Comparison of ENCODE assay signal across 19 cellular contexts in genomic region chr4:13534344-13535063, GRCh38. TPM values are rescaled to one million over a fixed set of nuclear protein-coding genes. Genes with fewer than 3 reads are reported as not detected.
DNase-seq lines count a peak whose midpoint lies in the region; ATAC-seq and TF ChIP-seq lines count a peak whose summit lies in the region.
"Had no signal": no experiment of that assay in that cellular context is flagged by ENCODE, and none has a peak within 500 bp of the region (broad histone marks: within the 10 kb centered on the region; RNA-seq: fewer than 3 reads in every experiment).

No MANE protein-coding gene starts in this region.

- intact Hi-C loops in activated CD8-positive, alpha-beta T cell treated with anti-CD3 and anti-CD28 coated beads for 36 hours (cut with micrococcal nuclease): no loop called here

- DNase-seq in AG20443 (ENCODE audit: low spot score) (peak; percentile 7), GM13977 (ENCODE audit: low spot score) (peak; percentile 6), neural crest cell (ENCODE audit: low read depth, low spot score) (no peak), NCI-H128 (lab: John Stamatoyannopoulos, UW; ENCODE audit: unreplicated experiment) (no peak), NCI-H187 treated with DMSO at 0.1 percent for 48 hours (lab: John Stamatoyannopoulos, UW) (no peak), NCI-H226 (no peak), DMS79 (lab: John Stamatoyannopoulos, UW) (no peak)
- no peak for DNase-seq in activated CD8-positive, alpha-beta T cell treated with anti-CD3 and anti-CD28 coated beads for 36 hours
- DNase-seq: activated CD4-positive, alpha-beta T cell treated with anti-CD3 and anti-CD28 coated beads, Interleukin-2, amount 10 ng/mL, durations not matched to agents 7 days and 5 days; heart right ventricle; KG1; kidney glomerular epithelial cell; NCI-H1048; NCI-H526 treated with DMSO at 0.1 percent for 48 hours; occipital lobe; OCI-M1; stimulated activated CD4-positive, alpha-beta T cell treated with anti-CD3 and anti-CD28 coated beads, Interleukin-4, amount 100 ng/mL, for 4 hours; T1000 had no signal

- no peak for TF ChIP-seq CTCF in GM13977 (IDR thresholded peaks at IDR 0.05; ENCODE audit: extremely low read depth, insufficient read depth, missing control alignments)
- no peak for TF ChIP-seq CTCF in activated CD8-positive, alpha-beta T cell treated with anti-CD3 and anti-CD28 coated beads for 36 hours (IDR thresholded peaks at IDR 0.05)
- TF ChIP-seq CTCF in neural crest cell (conservative IDR thresholded peaks at IDR 0.05): no peak

- peaks cover 41% of the 10 kb centered on the region for H3K4me1 Mint-ChIP-seq in activated CD8-positive, alpha-beta T cell treated with anti-CD3 and anti-CD28 coated beads for 36 hours (ENCODE audit: low read depth)
- peaks cover 20% of the 10 kb centered on the region for H3K4me1 Mint-ChIP-seq in neural crest cell
- H3K4me1 Mint-ChIP-seq: mesothelial cell of epicardium had no signal

- H3K27ac Mint-ChIP-seq in activated CD8-positive, alpha-beta T cell treated with anti-CD3 and anti-CD28 coated beads for 36 hours: no peak overlapping the region
- no peak overlapping the region for H3K27ac Mint-ChIP-seq in neural crest cell (ENCODE audit: unreplicated experiment)
- H3K27ac Mint-ChIP-seq: mesothelial cell of epicardium had no signal

- CTCF ChIA-PET in activated CD8-positive, alpha-beta T cell treated with anti-CD3 and anti-CD28 coated beads for 36 hours (lab: Charles Lee): interaction anchor here (1.2 kb wide), 1 partner anchor 9 kb away, joined by 3 read pairs; no protein-coding TSS in a partner anchor

- ATAC-seq in activated CD8-positive, alpha-beta T cell treated with anti-CD3 and anti-CD28 coated beads for 36 hours: peak; percentile 37
- ATAC-seq: heart right ventricle had no signal

- in situ Hi-C loops in GM13977 (cut with MboI; ENCODE audit: low pct_unique_long_range_greater_than_20kb, low sequenced_read_pairs, unreplicated experiment): no loop called here

- peaks cover 4% of the 10 kb centered on the region for H3K9me3 Mint-ChIP-seq in activated CD8-positive, alpha-beta T cell treated with anti-CD3 and anti-CD28 coated beads for 36 hours
- no peaks in the 10 kb centered on the region for H3K9me3 Mint-ChIP-seq in neural crest cell
- H3K9me3 Mint-ChIP-seq: mesothelial cell of epicardium had no signal

- POLR2A ChIA-PET in activated CD8-positive, alpha-beta T cell treated with anti-CD3 and anti-CD28 coated beads for 36 hours (lab: Charles Lee): interaction anchor here (1.3 kb wide), 1 partner anchor 9 kb away, joined by 3 read pairs; no protein-coding TSS in a partner anchor

- no peak overlapping the region for H3K4me3 Mint-ChIP-seq in activated CD8-positive, alpha-beta T cell treated with anti-CD3 and anti-CD28 coated beads for 36 hours
- peak overlapping the region; percentile 31 for H3K4me3 Mint-ChIP-seq in neural crest cell
- H3K4me3 Mint-ChIP-seq: activated CD4-positive, alpha-beta T cell treated with anti-CD3 and anti-CD28 coated beads, Interleukin-2, amount 10 ng/mL, durations not matched to agents 7 days and 5 days; mesothelial cell of epicardium had no signal

- peaks cover 88% of the 10 kb centered on the region for H3K27me3 Mint-ChIP-seq in activated CD8-positive, alpha-beta T cell treated with anti-CD3 and anti-CD28 coated beads for 36 hours
- H3K27me3 Mint-ChIP-seq in neural crest cell (ENCODE audit: low read depth): peaks cover 99% of the 10 kb centered on the region

- H3K36me3 Mint-ChIP-seq in activated CD8-positive, alpha-beta T cell treated with anti-CD3 and anti-CD28 coated beads for 36 hours (ENCODE audit: low read depth): peaks cover 7% of the 10 kb centered on the region
- peaks cover 2% of the 10 kb centered on the region for H3K36me3 Mint-ChIP-seq in neural crest cell (ENCODE audit: low read depth)

RNA-seq across cellular contexts. Expression of gene NKX3-2, which starts 9.8 kb away (rescaled TPM):
- total RNA-seq in activated CD8-positive, alpha-beta T cell treated with anti-CD3 and anti-CD28 coated beads for 36 hours: not detected
- 3.3 and 4.0 TPM in 2 replicates for total RNA-seq in neural crest cell
- total RNA-seq: activated CD4-positive, alpha-beta T cell treated with anti-CD3 and anti-CD28 coated beads, Interleukin-2, amount 10 ng/mL, durations not matched to agents 7 days and 5 days; heart right ventricle; occipital lobe had no signal

RNA-seq across cellular contexts. Expression of gene RAB28, which starts 50.4 kb away (rescaled TPM):
- 10 to 100 TPM; 12.5 to 13.1 TPM for total RNA-seq in activated CD8-positive, alpha-beta T cell treated with anti-CD3 and anti-CD28 coated beads for 36 hours
- 26.7 and 30.7 TPM in 2 replicates for total RNA-seq in neural crest cell

Comparison
In these comparisons a context has a peak if more than half of its experiments do, and no peak if none do; other contexts are left out.
1. DNase-seq: peak in AG20443 (single experiment) and GM13977 (single experiment); none in activated CD8-positive, alpha-beta T cell treated with anti-CD3 and anti-CD28 coated beads for 36 hours (single experiment), neural crest cell (single experiment), NCI-H128 (single experiment), NCI-H187 treated with DMSO at 0.1 percent for 48 hours (single experiment), NCI-H226 (single experiment) and DMS79 (single experiment).